ENCODE assay signal across 13 cellular contexts in genomic region chr1:85575363-85575995, GRCh38. TPM values are rescaled to one million over a fixed set of nuclear protein-coding genes. Genes with fewer than 3 reads are reported as not detected.
DNase-seq lines count a peak whose midpoint lies in the region; ATAC-seq, FAIRE-seq and TF ChIP-seq lines count a peak whose summit lies in the region.
"Had no signal": no experiment of that assay in that cellular context is flagged by ENCODE, and none has a peak within 500 bp of the region (broad histone marks: within the 10 kb centered on the region; RNA-seq: fewer than 3 reads in every experiment).

No MANE protein-coding gene starts in this region.

- in situ Hi-C loops in mammary epithelial cell (cut with MboI; ENCODE audit: low sequenced_read_pairs in 2 of 2): loop anchor here (10.0 to 25.0 kb wide), 3 partner anchors 81 to 271 kb away; no protein-coding TSS in a partner anchor

- no peak overlapping the region for H2AFZ ChIP-seq in mammary epithelial cell (ENCODE audit: low read depth, low read length)
- no peak overlapping the region for H2AFZ ChIP-seq in astrocyte (ENCODE audit: low read depth, low read length)

- H3K4me1 Mint-ChIP-seq in MCF 10A (ENCODE audit: insufficient read depth, unreplicated experiment) (peaks cover 46% of the 10 kb centered on the region), astrocyte (ENCODE audit: low read depth, unreplicated experiment) (peaks cover 52% of the 10 kb centered on the region)
- peaks cover 5 to 28% (median 22%) of the 10 kb centered on the region in 7 donors for H3K4me1 Mint-ChIP-seq in naive thymus-derived CD4-positive, alpha-beta T cell

- H3K27ac Mint-ChIP-seq in MCF 10A (ENCODE audit: low read depth, unreplicated experiment) (no peak overlapping the region), astrocyte (ENCODE audit: unreplicated experiment) (peak overlapping the region; percentile 96)
- H3K27ac Mint-ChIP-seq in naive thymus-derived CD4-positive, alpha-beta T cell: no peak overlapping the region

- no peaks in the 10 kb centered on the region for H3K9me3 ChIP-seq in mammary epithelial cell (replicated peaks; ENCODE audit: insufficient read depth, low read length)
- no peaks in the 10 kb centered on the region for H3K9me3 ChIP-seq in astrocyte (ENCODE audit: insufficient read depth, low read depth, low read length)
- no peaks in the 10 kb centered on the region for H3K9me3 ChIP-seq in naive thymus-derived CD4-positive, alpha-beta T cell (ENCODE audit: control insufficient read depth in 2 of 3, low read length in 3 of 3)
- no peaks in the 10 kb centered on the region for H3K9me3 ChIP-seq in Peyer's patch

- intact Hi-C loops in MCF 10A (cut with micrococcal nuclease) (no loop called here), mammary epithelial cell (cut with micrococcal nuclease) (no loop called here)
- intact Hi-C loops in naive thymus-derived CD4-positive, alpha-beta T cell (cut with micrococcal nuclease): loop anchor here in 1 of 2 donors (5.0 kb wide), 1 partner anchor 132 kb away; the partner anchor contains the start of gene ZNHIT6

- DNase-seq in MCF 10A (ENCODE audit: unreplicated experiment) (no peak), mammary epithelial cell (no peak), astrocyte (ENCODE audit: low read depth) (no peak), Peyer's patch (no peak), DMS114 treated with DMSO at 0.1 percent for 48 hours (lab: John Stamatoyannopoulos, UW; ENCODE audit: unreplicated experiment) (no peak), NCI-H748 (lab: John Stamatoyannopoulos, UW; ENCODE audit: unreplicated experiment) (no peak)
- no peak for DNase-seq in naive thymus-derived CD4-positive, alpha-beta T cell
- DNase-seq: ACHN; activated CD8-positive, alpha-beta memory T cell treated with anti-CD3 and anti-CD28 coated beads, Interleukin-2, amount 50 U/mL, for 48 hours; NCI-H446 treated with DMSO at 0.1 percent for 48 hours; WERI-Rb-1 had no signal

- H3K4me3 ChIP-seq in mammary epithelial cell (replicated peaks in 1 of 3; ENCODE audit: insufficient read depth in 1 of 3, low read depth in 2 of 3, low read length in 3 of 3): no peak overlapping the region
- H3K4me3 ChIP-seq in astrocyte (ENCODE audit: insufficient read depth, low read depth, low read length): peak overlapping the region; percentile 42
- H3K4me3 ChIP-seq in naive thymus-derived CD4-positive, alpha-beta T cell (ENCODE audit: low read length): no peak overlapping the region
- H3K4me3 ChIP-seq in Peyer's patch: no peak overlapping the region

- dilution Hi-C loops in mammary epithelial cell (cut with HindIII; ENCODE audit: low sequenced_read_pairs): no loop called here

- FAIRE-seq in astrocyte (lab: Jason Lieb, UNC): no peak
- FAIRE-seq: keratinocyte had no signal

- H4K20me1 ChIP-seq in mammary epithelial cell (ENCODE audit: insufficient read depth, low read length) (no peaks in the 10 kb centered on the region), astrocyte (ENCODE audit: insufficient read depth, low read length) (peaks cover 38% of the 10 kb centered on the region)

- H3K4me3 Mint-ChIP-seq in MCF 10A (ENCODE audit: unreplicated experiment) (peak overlapping the region; percentile 37), astrocyte (ENCODE audit: unreplicated experiment) (peak overlapping the region; percentile 88)
- H3K4me3 Mint-ChIP-seq in naive thymus-derived CD4-positive, alpha-beta T cell: peak overlapping the region in 7 of 10 donors; percentile 2 to 70 (median 41)

- H3K27ac ChIP-seq in mammary epithelial cell (ENCODE audit: insufficient read depth, low read depth, low read length) (no peak overlapping the region), astrocyte (ENCODE audit: low read depth, low read length) (peak overlapping the region; percentile 36), Peyer's patch (no peak overlapping the region)
- H3K27ac ChIP-seq in naive thymus-derived CD4-positive, alpha-beta T cell (ENCODE audit: low read depth, low read length): no peak overlapping the region
- H3K27ac ChIP-seq: WERI-Rb-1 had no signal

- POLR2A ChIA-PET in MCF 10A (lab: Yijun Ruan, JAX): interaction anchor here (1.3 to 1.5 kb wide), 4 partner anchors 9 to 133 kb away, joined by 3 to 5 read pairs (median 4); partner anchors contain the start of gene ZNHIT6
- POLR2A ChIA-PET in naive thymus-derived CD4-positive, alpha-beta T cell (lab: Charles Lee): no interaction called here

- BruUV-seq in MCF 10A (replicated peaks; lab: Mats Ljungman, UMichigan) (no TSS peak), mammary epithelial cell (replicated peaks; lab: Mats Ljungman, UMichigan) (no TSS peak)

- H3K9ac ChIP-seq in mammary epithelial cell (ENCODE audit: insufficient read depth, low read length): no peak overlapping the region
- H3K9ac ChIP-seq in astrocyte (ENCODE audit: low read length): peak overlapping the region; percentile 62

- H3K9me3 Mint-ChIP-seq in MCF 10A (ENCODE audit: unreplicated experiment) (no peaks in the 10 kb centered on the region), astrocyte (ENCODE audit: unreplicated experiment) (no peaks in the 10 kb centered on the region)
- peaks cover 0 to 2% (median 0%) of the 10 kb centered on the region in 11 donors for H3K9me3 Mint-ChIP-seq in naive thymus-derived CD4-positive, alpha-beta T cell

- H3K36me3 ChIP-seq in mammary epithelial cell (ENCODE audit: insufficient read depth, low read length) (no peaks in the 10 kb centered on the region), astrocyte (ENCODE audit: insufficient read depth, low read length) (peaks cover 13% of the 10 kb centered on the region), Peyer's patch (no peaks in the 10 kb centered on the region)
- no peaks in the 10 kb centered on the region for H3K36me3 ChIP-seq in naive thymus-derived CD4-positive, alpha-beta T cell (ENCODE audit: control insufficient read depth in 2 of 3, insufficient read depth in 3 of 3, low read length in 3 of 3)
- H3K36me3 ChIP-seq: WERI-Rb-1 had no signal

- WGBS in mammary epithelial cell (ENCODE audit: low coverage, missing lambda C conversion rate): 100% methylated on average over 2 of the region's 2 CpGs

- no peak for ATAC-seq in naive thymus-derived CD4-positive, alpha-beta T cell
- ATAC-seq in GM19463 (IDR thresholded peaks at IDR 0.05; ENCODE audit: unreplicated experiment): no peak

- TF ChIP-seq CTCF in MCF 10A (IDR thresholded peaks at IDR 0.05; ENCODE audit: unreplicated experiment) (no peak), mammary epithelial cell (conservative IDR thresholded peaks at IDR 0.05 in 1 of 2, IDR thresholded peaks at IDR 0.05 in 1 of 2; ENCODE audit: extremely low read depth in 1 of 2, insufficient read depth in 1 of 2, low read depth in 1 of 2, low read length in 2 of 2) (no peak), astrocyte (IDR thresholded peaks at IDR 0.05; ENCODE audit: insufficient read depth, low read depth, low read length) (no peak), Peyer's patch (IDR thresholded peaks at IDR 0.05) (no peak)

- peaks cover 65% of the 10 kb centered on the region for H3K4me1 ChIP-seq in mammary epithelial cell (ENCODE audit: insufficient read depth, low read length)
- H3K4me1 ChIP-seq in astrocyte (ENCODE audit: insufficient read depth, low read length): peaks cover 55% of the 10 kb centered on the region
- H3K4me1 ChIP-seq in naive thymus-derived CD4-positive, alpha-beta T cell (ENCODE audit: control insufficient read depth in 2 of 2, insufficient read depth in 2 of 2, low read length in 2 of 2): no peaks in the 10 kb centered on the region
- peaks cover 0 to 11% (median 6%) of the 10 kb centered on the region in 4 donors for H3K4me1 ChIP-seq in Peyer's patch

- no peaks in the 10 kb centered on the region for H3K79me2 ChIP-seq in mammary epithelial cell (ENCODE audit: insufficient read depth, low read length)
- peaks cover 86% of the 10 kb centered on the region for H3K79me2 ChIP-seq in astrocyte (ENCODE audit: insufficient read depth, low read length)

- H3K27me3 Mint-ChIP-seq in MCF 10A (ENCODE audit: insufficient read depth, unreplicated experiment) (no peaks in the 10 kb centered on the region), astrocyte (ENCODE audit: low read depth, unreplicated experiment) (no peaks in the 10 kb centered on the region)
- peaks cover 56 to 73% (median 67%) of the 10 kb centered on the region in 5 donors for H3K27me3 Mint-ChIP-seq in naive thymus-derived CD4-positive, alpha-beta T cell

- TF ChIP-seq POLR2A in Peyer's patch (IDR thresholded peaks at IDR 0.05): no peak

- no peaks in the 10 kb centered on the region for H3K27me3 ChIP-seq in mammary epithelial cell (ENCODE audit: insufficient read depth, low read length)
- no peaks in the 10 kb centered on the region for H3K27me3 ChIP-seq in astrocyte (ENCODE audit: insufficient read depth, low read length)
- peaks cover 0 to 10% of the 10 kb centered on the region in 2 donors for H3K27me3 ChIP-seq in naive thymus-derived CD4-positive, alpha-beta T cell (ENCODE audit: control insufficient read depth in 2 of 2, insufficient read depth in 2 of 2, low read length in 2 of 2)
- no peaks in the 10 kb centered on the region for H3K27me3 ChIP-seq in Peyer's patch

- H3K36me3 Mint-ChIP-seq in MCF 10A (ENCODE audit: insufficient read depth, unreplicated experiment) (peaks cover 15% of the 10 kb centered on the region), astrocyte (ENCODE audit: low read depth, unreplicated experiment) (peaks cover 9% of the 10 kb centered on the region)
- peaks cover 0 to 4% (median 0%) of the 10 kb centered on the region in 5 donors for H3K36me3 Mint-ChIP-seq in naive thymus-derived CD4-positive, alpha-beta T cell

- H3K4me2 ChIP-seq in mammary epithelial cell (ENCODE audit: insufficient read depth, low read depth, low read length) (no peak overlapping the region), astrocyte (ENCODE audit: low read length) (peak overlapping the region; percentile 93)

- CTCF ChIA-PET in MCF 10A (lab: Yijun Ruan, JAX) (interaction anchor here (0.7 to 1.7 kb wide), 5 partner anchors 8 to 205 kb away, joined by 3 to 6 read pairs (median 4); no protein-coding TSS in a partner anchor), mammary epithelial cell (lab: Charles Lee; ENCODE audit: low non-redundant PET) (no interaction called here)
- CTCF ChIA-PET in naive thymus-derived CD4-positive, alpha-beta T cell (lab: Charles Lee): no interaction called here

RNA-seq across cellular contexts. Expression of gene CCN1, which starts 5.1 kb away (rescaled TPM):
- total RNA-seq in MCF 10A (2022) (37.3 and 90.2 TPM in 2 replicates), mammary epithelial cell (100 to 1,000 TPM in 1 of 2 donors, 10 to 100 TPM in 1; 59.7 to 164 TPM), astrocyte (624 and 672 TPM in 2 replicates), Peyer's patch (100 to 1,000 TPM in 1 of 4 donors, 10 to 100 TPM in 1, 1 to 10 TPM in 2; 1.8 to 427 (median 13.4) TPM)
- 83.8 TPM for polyA plus RNA-seq in mammary epithelial cell
- polyA minus RNA-seq in mammary epithelial cell: 130 TPM
- not detected for total RNA-seq in naive thymus-derived CD4-positive, alpha-beta T cell
- polyA plus RNA-seq in naive thymus-derived CD4-positive, alpha-beta T cell: not detected

Comparison
In these comparisons a context has a peak if more than half of its experiments do, and no peak if none do; other contexts are left out.
1. H3K4me3 Mint-ChIP-seq: peak in every context shown above with its lines; median percentile 88 in astrocyte; 41 in naive thymus-derived CD4-positive, alpha-beta T cell; 37 in MCF 10A.